8 cellular contexts compared by ENCODE assay signal in genomic region chr12:4119157-4119761, GRCh38.
DNase-seq lines count a peak whose midpoint lies in the region; ATAC-seq and TF ChIP-seq lines count a peak whose summit lies in the region.

No MANE protein-coding gene starts in this region.

- ATAC-seq in GM21528 (IDR thresholded peaks at IDR 0.05; ENCODE audit: low FRiP score, unreplicated experiment), result peak; percentile 68
- ATAC-seq in HG03565 (IDR thresholded peaks at IDR 0.05; ENCODE audit: unreplicated experiment), result peak; percentile 56
- no peak for ATAC-seq in left lobe of liver
- ATAC-seq in SK-N-SH treated with all-trans-retinoic acid at 6 μM for 48 hours, result no peak

- no peak overlapping the region for H2AK5ac ChIP-seq in trophoblast cell (ENCODE audit: low read length)

- no peak overlapping the region for H4K91ac ChIP-seq in trophoblast cell (ENCODE audit: low read depth, low read length)

- no peak overlapping the region for H2BK12ac ChIP-seq in trophoblast cell (ENCODE audit: low read length)

- H4K12ac ChIP-seq in trophoblast cell (ENCODE audit: low read depth, low read length), result no peak overlapping the region

- no peak overlapping the region for H3K14ac ChIP-seq in trophoblast cell (ENCODE audit: low read length)

- no peak for TF ChIP-seq CTCF in GM13977 (IDR thresholded peaks at IDR 0.05; ENCODE audit: extremely low read depth, insufficient read depth, missing control alignments)
- no peak for TF ChIP-seq CTCF in tibial artery (IDR thresholded peaks at IDR 0.05)

- H3K18ac ChIP-seq in trophoblast cell (ENCODE audit: low read length), result no peak overlapping the region

- no peaks in the 10 kb centered on the region for H3K79me1 ChIP-seq in trophoblast cell (ENCODE audit: low read length)

- no peak overlapping the region for H3K4me2 ChIP-seq in trophoblast cell (ENCODE audit: low read length)

- H3K36me3 ChIP-seq in tibial artery, result no peaks in the 10 kb centered on the region
- H3K36me3 ChIP-seq in trophoblast cell (ENCODE audit: control insufficient read depth in 1 of 2, insufficient read depth in 2 of 2, low read length in 2 of 2), result no peaks in the 10 kb centered on the region
- H3K36me3 ChIP-seq in effector memory CD4-positive, alpha-beta T cell (ENCODE audit: control insufficient read depth, insufficient read depth, low read length), result no peaks in the 10 kb centered on the region

- in situ Hi-C loops in GM13977 (cut with MboI; ENCODE audit: low pct_unique_long_range_greater_than_20kb, low sequenced_read_pairs, unreplicated experiment), result no loop called here

- H2AFZ ChIP-seq in trophoblast cell (ENCODE audit: insufficient read depth, low read length, poor library complexity), result no peak overlapping the region

- no peak overlapping the region for H2BK120ac ChIP-seq in trophoblast cell (ENCODE audit: insufficient read depth, low read length, poor library complexity)

- H3K4ac ChIP-seq in trophoblast cell (ENCODE audit: low read depth, low read length), result no peak overlapping the region

- WGBS in trophoblast cell (ENCODE audit: extremely low coverage, insufficient coverage, insufficient read length), result no CpG with 5 or more reads among the region's 7 CpGs

- H2BK5ac ChIP-seq in trophoblast cell (ENCODE audit: low read depth, low read length, poor library complexity), result no peak overlapping the region

- DNase-seq in GM13977 (ENCODE audit: low spot score) (peak; percentile 80), left lobe of liver (ENCODE audit: low spot score) (peak; percentile 18), tibial artery (no peak), trophoblast cell (no peak)
- no peak for DNase-seq in effector memory CD4-positive, alpha-beta T cell

- intact Hi-C loops in tibial artery (cut with DNase I; ENCODE audit: low total_unique reads), result no loop called here

- H3K27me3 ChIP-seq in tibial artery (peaks cover 0 to 9% of the 10 kb centered on the region in 2 donors), trophoblast cell (ENCODE audit: insufficient read depth, low read length) (no peaks in the 10 kb centered on the region)
- H3K27me3 ChIP-seq in effector memory CD4-positive, alpha-beta T cell (replicated peaks; ENCODE audit: control insufficient read depth, insufficient read depth, low read length, poor library complexity, severe bottlenecking), result no peaks in the 10 kb centered on the region

- no peak overlapping the region for H3K9ac ChIP-seq in trophoblast cell (ENCODE audit: low read length)

- no peak overlapping the region for H3K23ac ChIP-seq in trophoblast cell (ENCODE audit: low read length)

- H3K27ac ChIP-seq in tibial artery, result no peak overlapping the region
- no peak overlapping the region for H3K27ac ChIP-seq in trophoblast cell (ENCODE audit: low read depth, low read length)
- H3K27ac ChIP-seq in effector memory CD4-positive, alpha-beta T cell (ENCODE audit: insufficient read depth, low read length, poor library complexity, severe bottlenecking), result no peak overlapping the region

- H3K4me3 ChIP-seq in tibial artery (no peak overlapping the region), trophoblast cell (ENCODE audit: low read depth, low read length) (no peak overlapping the region)
- no peak overlapping the region for H3K4me3 ChIP-seq in effector memory CD4-positive, alpha-beta T cell (ENCODE audit: insufficient read depth, low read depth, low read length, poor library complexity, severe bottlenecking)

- peaks cover 0 to 12% (median 11%) of the 10 kb centered on the region in 4 donors for H3K4me1 ChIP-seq in tibial artery
- peaks cover 24 to 25% of the 10 kb centered on the region in 2 experiments for H3K4me1 ChIP-seq in trophoblast cell (ENCODE audit: control insufficient read depth in 1 of 2, insufficient read depth in 2 of 2, low read length in 2 of 2)
- peaks cover 34% of the 10 kb centered on the region for H3K4me1 ChIP-seq in effector memory CD4-positive, alpha-beta T cell (ENCODE audit: control insufficient read depth, insufficient read depth, low read length, poor library complexity, severe bottlenecking)

- no peaks in the 10 kb centered on the region for H3K79me2 ChIP-seq in trophoblast cell (ENCODE audit: control insufficient read depth, insufficient read depth, low read length, poor library complexity)

- H3K9me3 ChIP-seq in tibial artery (no peaks in the 10 kb centered on the region), trophoblast cell (ENCODE audit: insufficient read depth, low read depth, low read length) (no peaks in the 10 kb centered on the region)
- H3K9me3 ChIP-seq in effector memory CD4-positive, alpha-beta T cell (ENCODE audit: control insufficient read depth, low read length), result no peaks in the 10 kb centered on the region

- no peak overlapping the region for H4K8ac ChIP-seq in trophoblast cell (ENCODE audit: low read depth, low read length)

TF ChIP-seq in SK-N-SH treated with all-trans-retinoic acid at 6 μM for 48 hours, 23 proteins besides CTCF, POLR2A, EP300 and RAD21:
- no peak for TF ChIP-seq BACH2 (CRISPR knock-in tag; IDR thresholded peaks at IDR 0.05; ENCODE audit: borderline replicate concordance)

Comparison
In these comparisons a context has a peak if more than half of its experiments do, and no peak if none do; other contexts are left out.
1. DNase-seq: peak in GM13977 (single experiment) and left lobe of liver (single experiment); none in tibial artery (0 of 2), trophoblast cell (0 of 2) and effector memory CD4-positive, alpha-beta T cell (0 of 3).
2. ATAC-seq: peak in GM21528 (single experiment) and HG03565 (single experiment); none in left lobe of liver (single experiment) and SK-N-SH treated with all-trans-retinoic acid at 6 μM for 48 hours (single experiment).